1 cellular context compared by ENCODE assay signal in genomic region chr22:49962012-49962750, GRCh38.
TF ChIP-seq lines count a peak whose summit lies in the region.

No MANE protein-coding gene starts in this region.

TF ChIP-seq in GM12878, 131 proteins besides CTCF, POLR2A, EP300 and RAD21 (continues in another document):
- 0 out of 2 replicates have a peak, but pooled peaks have one; percentile 4 for TF ChIP-seq YY1 (IDR thresholded peaks at IDR 0.05; ENCODE audit: low read depth, low read length)
- TF ChIP-seq MYC (IDR thresholded peaks at IDR 0.05; ENCODE audit: insufficient read depth, insufficient read length, insufficient replicate concordance, low read length, severe bottlenecking), result no peak
- no peak for TF ChIP-seq CBX5 (IDR thresholded peaks at IDR 0.05; ENCODE audit: low read depth)
- peak; percentile 67; the same call in 1 of the 2 replicates for TF ChIP-seq CREB1 (IDR thresholded peaks at IDR 0.05; ENCODE audit: low read depth)
- TF ChIP-seq MYB (IDR thresholded peaks at IDR 0.05; ENCODE audit: borderline replicate concordance, low read depth, low read length), result no peak
- TF ChIP-seq CHD2 (IDR thresholded peaks at IDR 0.05; ENCODE audit: borderline replicate concordance, low read depth, low read length), result peak; percentile 26; the same call in 1 of the 2 replicates
- no peak for TF ChIP-seq SMC3 (IDR thresholded peaks at IDR 0.05; ENCODE audit: borderline replicate concordance, low read length)
- no peak for TF ChIP-seq RFX5 (IDR thresholded peaks at IDR 0.05; ENCODE audit: low read depth, low read length)
- no peak; the same call in 1 of the 2 replicates for TF ChIP-seq NR2C1 (IDR thresholded peaks at IDR 0.05)
- TF ChIP-seq POLR2AphosphoS5 (IDR thresholded peaks at IDR 0.05; ENCODE audit: low read length), result peak; percentile 79
- peak; percentile 76 for TF ChIP-seq POLR2AphosphoS2 (IDR thresholded peaks at IDR 0.05; ENCODE audit: low read depth, low read length)
- 0 out of 2 replicates have a peak, but pooled peaks have one; percentile 15 for TF ChIP-seq ZSCAN29 (IDR thresholded peaks at IDR 0.05)
- TF ChIP-seq HDGF (IDR thresholded peaks at IDR 0.05), result peak; percentile 99
- TF ChIP-seq ASH2L (IDR thresholded peaks at IDR 0.05; ENCODE audit: borderline replicate concordance, low read depth), result no peak
- no peak for TF ChIP-seq RAD51 (IDR thresholded peaks at IDR 0.05)
- peak; percentile 89 for TF ChIP-seq IKZF1 (conservative IDR thresholded peaks at IDR 0.05)
- peak; percentile 94 for TF ChIP-seq BACH1 (IDR thresholded peaks at IDR 0.05; ENCODE audit: borderline replicate concordance)
- no peak for TF ChIP-seq GABPA (IDR thresholded peaks at IDR 0.05; ENCODE audit: low read depth)
- peak; percentile 65; the same call in 1 of the 2 replicates for TF ChIP-seq TBL1XR1 (IDR thresholded peaks at IDR 0.05; ENCODE audit: low read depth, low read length)
- TF ChIP-seq PAX5 (IDR thresholded peaks at IDR 0.05; ENCODE audit: borderline replicate concordance, low read depth, low read length), result peak; percentile 71; the same call in 1 of the 2 replicates
- no peak for TF ChIP-seq HCFC1 (IDR thresholded peaks at IDR 0.05; ENCODE audit: low read length)
- peak; percentile 67 for TF ChIP-seq ATF7 (IDR thresholded peaks at IDR 0.05; ENCODE audit: low read depth)
- TF ChIP-seq GATAD2B (conservative IDR thresholded peaks at IDR 0.05; ENCODE audit: low read depth), result peak; percentile 32
- no peak for TF ChIP-seq KDM1A (IDR thresholded peaks at IDR 0.05; ENCODE audit: borderline replicate concordance)
- TF ChIP-seq BMI1 (IDR thresholded peaks at IDR 0.05; ENCODE audit: borderline replicate concordance), result no peak
- TF ChIP-seq, protein P1, sequence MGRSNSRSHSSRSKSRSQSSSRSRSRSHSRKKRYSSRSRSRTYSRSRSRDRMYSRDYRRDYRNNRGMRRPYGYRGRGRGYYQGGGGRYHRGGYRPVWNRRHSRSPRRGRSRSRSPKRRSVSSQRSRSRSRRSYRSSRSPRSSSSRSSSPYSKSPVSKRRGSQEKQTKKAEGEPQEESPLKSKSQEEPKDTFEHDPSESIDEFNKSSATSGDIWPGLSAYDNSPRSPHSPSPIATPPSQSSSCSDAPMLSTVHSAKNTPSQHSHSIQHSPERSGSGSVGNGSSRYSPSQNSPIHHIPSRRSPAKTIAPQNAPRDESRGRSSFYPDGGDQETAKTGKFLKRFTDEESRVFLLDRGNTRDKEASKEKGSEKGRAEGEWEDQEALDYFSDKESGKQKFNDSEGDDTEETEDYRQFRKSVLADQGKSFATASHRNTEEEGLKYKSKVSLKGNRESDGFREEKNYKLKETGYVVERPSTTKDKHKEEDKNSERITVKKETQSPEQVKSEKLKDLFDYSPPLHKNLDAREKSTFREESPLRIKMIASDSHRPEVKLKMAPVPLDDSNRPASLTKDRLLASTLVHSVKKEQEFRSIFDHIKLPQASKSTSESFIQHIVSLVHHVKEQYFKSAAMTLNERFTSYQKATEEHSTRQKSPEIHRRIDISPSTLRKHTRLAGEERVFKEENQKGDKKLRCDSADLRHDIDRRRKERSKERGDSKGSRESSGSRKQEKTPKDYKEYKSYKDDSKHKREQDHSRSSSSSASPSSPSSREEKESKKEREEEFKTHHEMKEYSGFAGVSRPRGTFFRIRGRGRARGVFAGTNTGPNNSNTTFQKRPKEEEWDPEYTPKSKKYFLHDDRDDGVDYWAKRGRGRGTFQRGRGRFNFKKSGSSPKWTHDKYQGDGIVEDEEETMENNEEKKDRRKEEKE (IDR thresholded peaks at IDR 0.05), result no peak
- TF ChIP-seq CBX3 (IDR thresholded peaks at IDR 0.05; ENCODE audit: borderline replicate concordance, low read depth), result no peak
- peak; percentile 23 for TF ChIP-seq ZNF687 (IDR thresholded peaks at IDR 0.05)
- TF ChIP-seq, protein P2, sequence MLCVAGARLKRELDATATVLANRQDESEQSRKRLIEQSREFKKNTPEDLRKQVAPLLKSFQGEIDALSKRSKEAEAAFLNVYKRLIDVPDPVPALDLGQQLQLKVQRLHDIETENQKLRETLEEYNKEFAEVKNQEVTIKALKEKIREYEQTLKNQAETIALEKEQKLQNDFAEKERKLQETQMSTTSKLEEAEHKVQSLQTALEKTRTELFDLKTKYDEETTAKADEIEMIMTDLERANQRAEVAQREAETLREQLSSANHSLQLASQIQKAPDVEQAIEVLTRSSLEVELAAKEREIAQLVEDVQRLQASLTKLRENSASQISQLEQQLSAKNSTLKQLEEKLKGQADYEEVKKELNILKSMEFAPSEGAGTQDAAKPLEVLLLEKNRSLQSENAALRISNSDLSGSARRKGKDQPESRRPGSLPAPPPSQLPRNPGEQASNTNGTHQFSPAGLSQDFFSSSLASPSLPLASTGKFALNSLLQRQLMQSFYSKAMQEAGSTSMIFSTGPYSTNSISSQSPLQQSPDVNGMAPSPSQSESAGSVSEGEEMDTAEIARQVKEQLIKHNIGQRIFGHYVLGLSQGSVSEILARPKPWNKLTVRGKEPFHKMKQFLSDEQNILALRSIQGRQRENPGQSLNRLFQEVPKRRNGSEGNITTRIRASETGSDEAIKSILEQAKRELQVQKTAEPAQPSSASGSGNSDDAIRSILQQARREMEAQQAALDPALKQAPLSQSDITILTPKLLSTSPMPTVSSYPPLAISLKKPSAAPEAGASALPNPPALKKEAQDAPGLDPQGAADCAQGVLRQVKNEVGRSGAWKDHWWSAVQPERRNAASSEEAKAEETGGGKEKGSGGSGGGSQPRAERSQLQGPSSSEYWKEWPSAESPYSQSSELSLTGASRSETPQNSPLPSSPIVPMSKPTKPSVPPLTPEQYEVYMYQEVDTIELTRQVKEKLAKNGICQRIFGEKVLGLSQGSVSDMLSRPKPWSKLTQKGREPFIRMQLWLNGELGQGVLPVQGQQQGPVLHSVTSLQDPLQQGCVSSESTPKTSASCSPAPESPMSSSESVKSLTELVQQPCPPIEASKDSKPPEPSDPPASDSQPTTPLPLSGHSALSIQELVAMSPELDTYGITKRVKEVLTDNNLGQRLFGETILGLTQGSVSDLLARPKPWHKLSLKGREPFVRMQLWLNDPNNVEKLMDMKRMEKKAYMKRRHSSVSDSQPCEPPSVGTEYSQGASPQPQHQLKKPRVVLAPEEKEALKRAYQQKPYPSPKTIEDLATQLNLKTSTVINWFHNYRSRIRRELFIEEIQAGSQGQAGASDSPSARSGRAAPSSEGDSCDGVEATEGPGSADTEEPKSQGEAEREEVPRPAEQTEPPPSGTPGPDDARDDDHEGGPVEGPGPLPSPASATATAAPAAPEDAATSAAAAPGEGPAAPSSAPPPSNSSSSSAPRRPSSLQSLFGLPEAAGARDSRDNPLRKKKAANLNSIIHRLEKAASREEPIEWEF (IDR thresholded peaks at IDR 0.05; ENCODE audit: insufficient replicate concordance, low read depth, low read length), result no peak
- TF ChIP-seq SPI1 (IDR thresholded peaks at IDR 0.05; ENCODE audit: borderline replicate concordance, insufficient read depth, low read depth, low read length), result no peak
- TF ChIP-seq TCF3 (IDR thresholded peaks at IDR 0.05; ENCODE audit: borderline replicate concordance, insufficient read depth, low read depth, low read length), result no peak
- no peak for TF ChIP-seq ZZZ3 (IDR thresholded peaks at IDR 0.05; ENCODE audit: control insufficient read depth, insufficient read length, low read depth)
- TF ChIP-seq ZNF592 (IDR thresholded peaks at IDR 0.05), result no peak
- TF ChIP-seq, protein P3, sequence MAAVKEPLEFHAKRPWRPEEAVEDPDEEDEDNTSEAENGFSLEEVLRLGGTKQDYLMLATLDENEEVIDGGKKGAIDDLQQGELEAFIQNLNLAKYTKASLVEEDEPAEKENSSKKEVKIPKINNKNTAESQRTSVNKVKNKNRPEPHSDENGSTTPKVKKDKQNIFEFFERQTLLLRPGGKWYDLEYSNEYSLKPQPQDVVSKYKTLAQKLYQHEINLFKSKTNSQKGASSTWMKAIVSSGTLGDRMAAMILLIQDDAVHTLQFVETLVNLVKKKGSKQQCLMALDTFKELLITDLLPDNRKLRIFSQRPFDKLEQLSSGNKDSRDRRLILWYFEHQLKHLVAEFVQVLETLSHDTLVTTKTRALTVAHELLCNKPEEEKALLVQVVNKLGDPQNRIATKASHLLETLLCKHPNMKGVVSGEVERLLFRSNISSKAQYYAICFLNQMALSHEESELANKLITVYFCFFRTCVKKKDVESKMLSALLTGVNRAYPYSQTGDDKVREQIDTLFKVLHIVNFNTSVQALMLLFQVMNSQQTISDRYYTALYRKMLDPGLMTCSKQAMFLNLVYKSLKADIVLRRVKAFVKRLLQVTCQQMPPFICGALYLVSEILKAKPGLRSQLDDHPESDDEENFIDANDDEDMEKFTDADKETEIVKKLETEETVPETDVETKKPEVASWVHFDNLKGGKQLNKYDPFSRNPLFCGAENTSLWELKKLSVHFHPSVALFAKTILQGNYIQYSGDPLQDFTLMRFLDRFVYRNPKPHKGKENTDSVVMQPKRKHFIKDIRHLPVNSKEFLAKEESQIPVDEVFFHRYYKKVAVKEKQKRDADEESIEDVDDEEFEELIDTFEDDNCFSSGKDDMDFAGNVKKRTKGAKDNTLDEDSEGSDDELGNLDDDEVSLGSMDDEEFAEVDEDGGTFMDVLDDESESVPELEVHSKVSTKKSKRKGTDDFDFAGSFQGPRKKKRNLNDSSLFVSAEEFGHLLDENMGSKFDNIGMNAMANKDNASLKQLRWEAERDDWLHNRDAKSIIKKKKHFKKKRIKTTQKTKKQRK (IDR thresholded peaks at IDR 0.05; ENCODE audit: low read depth, low read length), result no peak
- peak; percentile 21; the same call in 1 of the 2 replicates for TF ChIP-seq LARP7 (IDR thresholded peaks at IDR 0.05)
- 0 out of 2 replicates have a peak, but pooled peaks have one; percentile 28 for TF ChIP-seq TAF1 (IDR thresholded peaks at IDR 0.05; ENCODE audit: borderline replicate concordance, low read depth, low read length)
- peak; percentile 53 for TF ChIP-seq SP1 (IDR thresholded peaks at IDR 0.05; ENCODE audit: low read depth, low read length)
- no peak for TF ChIP-seq ESRRA (IDR thresholded peaks at IDR 0.05; ENCODE audit: low read length)
- no peak for TF ChIP-seq HSF1 (IDR thresholded peaks at IDR 0.05; ENCODE audit: low read depth, low read length)
- 0 out of 3 replicates have a peak, but pooled peaks have one; percentile 37 for TF ChIP-seq POU2F2 (IDR thresholded peaks at IDR 0.05; ENCODE audit: borderline replicate concordance, low read depth, low read length)
- no peak for TF ChIP-seq STAT3 (IDR thresholded peaks at IDR 0.05; ENCODE audit: low read depth, low read length)
- no peak for TF ChIP-seq HDAC6 (IDR thresholded peaks at IDR 0.05; ENCODE audit: unreplicated experiment)
